15 cellular contexts compared by ENCODE assay signal in genomic region chr22:20498913-20499312, GRCh38. TPM values are rescaled to one million over a fixed set of nuclear protein-coding genes. Genes with fewer than 3 reads are reported as not detected.
DNase-seq lines count a peak whose midpoint lies in the region; ATAC-seq and TF ChIP-seq lines count a peak whose summit lies in the region.
"Had no signal": no experiment of that assay in that cellular context is flagged by ENCODE, and none has a peak within 500 bp of the region (broad histone marks: within the 10 kb centered on the region; RNA-seq: fewer than 3 reads in every experiment).

No MANE protein-coding gene starts in this region.

- H3K79me2 ChIP-seq in mammary epithelial cell (ENCODE audit: insufficient read depth, low read length): peaks cover 13% of the 10 kb centered on the region
- H3K79me2 ChIP-seq in osteoblast (ENCODE audit: insufficient read depth, low read length): peaks cover 20% of the 10 kb centered on the region

- H2AFZ ChIP-seq in mammary epithelial cell (ENCODE audit: low read depth, low read length): no peak overlapping the region
- H2AFZ ChIP-seq in osteoblast (ENCODE audit: low read length): no peak overlapping the region
- H2AFZ ChIP-seq: GM23248 had no signal

- H3K27me3 ChIP-seq in mammary epithelial cell (ENCODE audit: insufficient read depth, low read length): no peaks in the 10 kb centered on the region
- H3K27me3 ChIP-seq in breast epithelium: no peaks in the 10 kb centered on the region
- H3K27me3 ChIP-seq in osteoblast (ENCODE audit: insufficient read depth, low read length): no peaks in the 10 kb centered on the region
- H3K27me3 ChIP-seq in uterus: no peaks in the 10 kb centered on the region
- H3K27me3 ChIP-seq: BLaER1 treated with 17β-estradiol and CSF1 and Interleukin-3, amounts not matched to agents 10 nM and 100 nM had no signal

- in situ Hi-C loops in mammary epithelial cell (cut with MboI; ENCODE audit: low sequenced_read_pairs in 2 of 2): no loop called here

- H3K4me2 ChIP-seq in mammary epithelial cell (ENCODE audit: insufficient read depth, low read depth, low read length): no peak overlapping the region
- H3K4me2 ChIP-seq in osteoblast (ENCODE audit: insufficient read depth, low read length): no peak overlapping the region
- H3K4me2 ChIP-seq: BLaER1 treated with 17β-estradiol and CSF1 and Interleukin-3, amounts not matched to agents 10 nM and 100 nM had no signal

- intact Hi-C loops in mammary epithelial cell (cut with micrococcal nuclease) (loop anchor here (5.0 kb wide), 1 partner anchor 203 kb away; no protein-coding TSS in a partner anchor), breast epithelium (cut with DNase I; ENCODE audit: low total_unique reads) (no loop called here), uterus (cut with DNase I; ENCODE audit: low total_unique reads) (loop anchor here (10.0 kb wide), 1 partner anchor 64 kb away; the partner anchor contains the start of gene SCARF2)

- TF ChIP-seq POLR2A in breast epithelium (IDR thresholded peaks at IDR 0.05) (no peak), uterus (IDR thresholded peaks at IDR 0.05) (no peak)

- TF ChIP-seq CTCF in mammary epithelial cell (conservative IDR thresholded peaks at IDR 0.05 in 1 of 2, IDR thresholded peaks at IDR 0.05 in 1 of 2; ENCODE audit: extremely low read depth in 1 of 2, insufficient read depth in 1 of 2, low read depth in 1 of 2, low read length in 2 of 2): no peak
- no peak for TF ChIP-seq CTCF in breast epithelium (IDR thresholded peaks at IDR 0.05)
- no peak for TF ChIP-seq CTCF in VCaP (conservative IDR thresholded peaks at IDR 0.05)
- TF ChIP-seq CTCF in epithelial cell of esophagus (IDR thresholded peaks at IDR 0.05; ENCODE audit: insufficient read depth, low read depth, low read length, missing control alignments): no peak
- no peak for TF ChIP-seq CTCF in osteoblast (IDR thresholded peaks at IDR 0.05; ENCODE audit: extremely low read depth, low read depth, low read length)
- TF ChIP-seq CTCF in uterus (IDR thresholded peaks at IDR 0.05): no peak

- H3K4me3 ChIP-seq in mammary epithelial cell (replicated peaks in 1 of 3; ENCODE audit: insufficient read depth in 1 of 3, low read depth in 2 of 3, low read length in 3 of 3) (no peak overlapping the region), breast epithelium (no peak overlapping the region), epithelial cell of esophagus (ENCODE audit: low read length) (no peak overlapping the region), osteoblast (ENCODE audit: insufficient read depth, low read length) (no peak overlapping the region), uterus (no peak overlapping the region)
- H3K4me3 ChIP-seq: BLaER1 treated with 17β-estradiol and CSF1 and Interleukin-3, amounts not matched to agents 10 nM and 100 nM; GM23248 had no signal

- H3K27ac Mint-ChIP-seq in T-helper 2 cell treated with Interferon-gamma antibody and Interleukin-4, amounts not matched to agents 5 μg/mL and 100 μg/mL, for 36 hours: no peak overlapping the region
- H3K27ac Mint-ChIP-seq in activated naive CD4-positive, alpha-beta T cell treated with anti-CD3 and anti-CD28 coated beads, Interleukin-2, amount 50 U/mL, for 72 hours: no peak overlapping the region
- H3K27ac Mint-ChIP-seq: B cell; CD4-positive, alpha-beta T cell had no signal

- WGBS in mammary epithelial cell (ENCODE audit: low coverage, missing lambda C conversion rate): 58% methylated on average over 3 of the region's 3 CpGs

- no peaks in the 10 kb centered on the region for H4K20me1 ChIP-seq in mammary epithelial cell (ENCODE audit: insufficient read depth, low read length)
- H4K20me1 ChIP-seq in osteoblast (ENCODE audit: insufficient read depth, low read length): peaks cover 13% of the 10 kb centered on the region

- H3K9me3 ChIP-seq in mammary epithelial cell (replicated peaks; ENCODE audit: insufficient read depth, low read length): no peaks in the 10 kb centered on the region
- no peaks in the 10 kb centered on the region for H3K9me3 ChIP-seq in breast epithelium
- no peaks in the 10 kb centered on the region for H3K9me3 ChIP-seq in osteoblast (ENCODE audit: low read depth, low read length)
- H3K9me3 ChIP-seq in uterus: no peaks in the 10 kb centered on the region
- H3K9me3 ChIP-seq: BLaER1 treated with 17β-estradiol and CSF1 and Interleukin-3, amounts not matched to agents 10 nM and 100 nM; Caco-2 had no signal

- no peak for ATAC-seq in activated naive CD4-positive, alpha-beta T cell treated with anti-CD3 and anti-CD28 coated beads, Interleukin-2, amount 50 U/mL, for 72 hours

- H3K27ac ChIP-seq in mammary epithelial cell (ENCODE audit: insufficient read depth, low read depth, low read length) (no peak overlapping the region), breast epithelium (no peak overlapping the region), VCaP (peak overlapping the region; percentile 26; the same call in 1 of the 2 replicates), osteoblast (ENCODE audit: low read depth, low read length) (no peak overlapping the region), uterus (no peak overlapping the region)
- H3K27ac ChIP-seq: 22Rv1; BLaER1 treated with 17β-estradiol and CSF1 and Interleukin-3, amounts not matched to agents 10 nM and 100 nM; GM23248 had no signal

- peak; percentile 14 for DNase-seq in mammary epithelial cell
- no peak for DNase-seq in breast epithelium (ENCODE audit: low spot score in 2 of 2)
- peak; percentile 56 for DNase-seq in epithelial cell of esophagus (ENCODE audit: low read depth)
- DNase-seq in osteoblast (ENCODE audit: insufficient read length, low spot score, missing footprints): peak; percentile 53
- no peak for DNase-seq in T-helper 2 cell treated with Interferon-gamma antibody and Interleukin-4, amounts not matched to agents 5 μg/mL and 100 μg/mL, for 36 hours (ENCODE audit: low spot score)
- no peak for DNase-seq in activated naive CD4-positive, alpha-beta T cell treated with anti-CD3 and anti-CD28 coated beads, Interleukin-2, amount 50 U/mL, for 72 hours (ENCODE audit: low spot score in 2 of 2)
- DNase-seq in uterus: no peak
- DNase-seq: Caco-2; CD4-positive, alpha-beta T cell; GM23248; HCEC 1CT had no signal

- H3K27me3 Mint-ChIP-seq in T-helper 2 cell treated with Interferon-gamma antibody and Interleukin-4, amounts not matched to agents 5 μg/mL and 100 μg/mL, for 36 hours (ENCODE audit: low read depth): no peaks in the 10 kb centered on the region
- H3K27me3 Mint-ChIP-seq: B cell; CD4-positive, alpha-beta T cell had no signal

- no peak overlapping the region for H3K9ac ChIP-seq in mammary epithelial cell (ENCODE audit: insufficient read depth, low read length)
- H3K9ac ChIP-seq: GM23248 had no signal

- CTCF ChIA-PET in mammary epithelial cell (lab: Charles Lee; ENCODE audit: low non-redundant PET): no interaction called here

- dilution Hi-C loops in mammary epithelial cell (cut with HindIII; ENCODE audit: low sequenced_read_pairs): no loop called here

- H3K4me1 ChIP-seq in mammary epithelial cell (ENCODE audit: insufficient read depth, low read length): peaks cover 19% of the 10 kb centered on the region
- H3K4me1 ChIP-seq in breast epithelium: peaks cover 0 to 6% of the 10 kb centered on the region in 2 donors
- H3K4me1 ChIP-seq in osteoblast (ENCODE audit: insufficient read depth, low read length): peaks cover 14% of the 10 kb centered on the region
- peaks cover 6 to 8% of the 10 kb centered on the region in 2 donors for H3K4me1 ChIP-seq in uterus

- H3K4me3 Mint-ChIP-seq in T-helper 2 cell treated with Interferon-gamma antibody and Interleukin-4, amounts not matched to agents 5 μg/mL and 100 μg/mL, for 36 hours: no peak overlapping the region
- H3K4me3 Mint-ChIP-seq: B cell had no signal

- no peaks in the 10 kb centered on the region for H3K9me3 Mint-ChIP-seq in T-helper 2 cell treated with Interferon-gamma antibody and Interleukin-4, amounts not matched to agents 5 μg/mL and 100 μg/mL, for 36 hours
- no peaks in the 10 kb centered on the region for H3K9me3 Mint-ChIP-seq in activated naive CD4-positive, alpha-beta T cell treated with anti-CD3 and anti-CD28 coated beads, Interleukin-2, amount 50 U/mL, for 72 hours
- H3K9me3 Mint-ChIP-seq: CD4-positive, alpha-beta T cell had no signal

- BruUV-seq in mammary epithelial cell (replicated peaks; lab: Mats Ljungman, UMichigan): no TSS peak

- H3K36me3 ChIP-seq in mammary epithelial cell (ENCODE audit: insufficient read depth, low read length): no peaks in the 10 kb centered on the region
- no peaks in the 10 kb centered on the region for H3K36me3 ChIP-seq in breast epithelium
- no peaks in the 10 kb centered on the region for H3K36me3 ChIP-seq in osteoblast (ENCODE audit: insufficient read depth, low read length)
- H3K36me3 ChIP-seq in uterus: no peaks in the 10 kb centered on the region

- peaks cover 3% of the 10 kb centered on the region for H3K36me3 Mint-ChIP-seq in T-helper 2 cell treated with Interferon-gamma antibody and Interleukin-4, amounts not matched to agents 5 μg/mL and 100 μg/mL, for 36 hours (ENCODE audit: low read depth)
- peaks cover 0 to 6% of the 10 kb centered on the region in 2 donors for H3K36me3 Mint-ChIP-seq in activated naive CD4-positive, alpha-beta T cell treated with anti-CD3 and anti-CD28 coated beads, Interleukin-2, amount 50 U/mL, for 72 hours

- peaks cover 11% of the 10 kb centered on the region for H3K4me1 Mint-ChIP-seq in T-helper 2 cell treated with Interferon-gamma antibody and Interleukin-4, amounts not matched to agents 5 μg/mL and 100 μg/mL, for 36 hours (ENCODE audit: low read depth)

RNA-seq across cellular contexts. Expression of gene KLHL22, which starts 3.3 kb away (rescaled TPM):
- total RNA-seq in mammary epithelial cell (10 to 100 TPM; 14.7 to 18.8 TPM), breast epithelium (10 to 100 TPM; 28.5 to 38.0 (median 35.4) TPM), osteoblast (36.9 and 46.6 TPM in 2 replicates), uterus (10 to 100 TPM; 14.1 to 73.8 (median 42.7) TPM)
- polyA plus RNA-seq in mammary epithelial cell: 10.5 TPM
- 2.3 TPM for polyA minus RNA-seq in mammary epithelial cell
- 10 to 100 TPM; 18.0 to 20.2 TPM for total RNA-seq in activated naive CD4-positive, alpha-beta T cell treated with anti-CD3 and anti-CD28 coated beads, Interleukin-2, amount 50 U/mL, for 72 hours

RNA-seq across cellular contexts. Expression of gene MED15, which starts 8.5 kb away (rescaled TPM):
- total RNA-seq in mammary epithelial cell: 100 to 1,000 TPM in 1 of 2 donors, 10 to 100 TPM in 1; 34.3 to 138 TPM
- 51.1 TPM for polyA plus RNA-seq in mammary epithelial cell
- polyA minus RNA-seq in mammary epithelial cell: 93.6 TPM
- total RNA-seq in breast epithelium: 10 to 100 TPM; 36.6 to 53.1 (median 52.3) TPM
- 36.9 and 49.8 TPM in 2 replicates for total RNA-seq in osteoblast
- 100 to 1,000 TPM in 1 of 2 donors, 10 to 100 TPM in 1; 88.9 to 137 TPM for total RNA-seq in activated naive CD4-positive, alpha-beta T cell treated with anti-CD3 and anti-CD28 coated beads, Interleukin-2, amount 50 U/mL, for 72 hours
- total RNA-seq in uterus: 100 to 1,000 TPM in 1 of 4 donors, 10 to 100 TPM in 3; 16.5 to 110 (median 38.6) TPM

Comparison
In these comparisons a context has a peak if more than half of its experiments do, and no peak if none do; other contexts are left out.
1. DNase-seq: peak in mammary epithelial cell (single experiment), epithelial cell of esophagus (single experiment) and osteoblast (single experiment); none in breast epithelium (0 of 2), T-helper 2 cell treated with Interferon-gamma antibody and Interleukin-4, amounts not matched to agents 5 μg/mL and 100 μg/mL, for 36 hours (single experiment), activated naive CD4-positive, alpha-beta T cell treated with anti-CD3 and anti-CD28 coated beads, Interleukin-2, amount 50 U/mL, for 72 hours (0 of 2) and uterus (0 of 2).